ENCODE assay signal across 8 cellular contexts in the genomic region with DNA sequence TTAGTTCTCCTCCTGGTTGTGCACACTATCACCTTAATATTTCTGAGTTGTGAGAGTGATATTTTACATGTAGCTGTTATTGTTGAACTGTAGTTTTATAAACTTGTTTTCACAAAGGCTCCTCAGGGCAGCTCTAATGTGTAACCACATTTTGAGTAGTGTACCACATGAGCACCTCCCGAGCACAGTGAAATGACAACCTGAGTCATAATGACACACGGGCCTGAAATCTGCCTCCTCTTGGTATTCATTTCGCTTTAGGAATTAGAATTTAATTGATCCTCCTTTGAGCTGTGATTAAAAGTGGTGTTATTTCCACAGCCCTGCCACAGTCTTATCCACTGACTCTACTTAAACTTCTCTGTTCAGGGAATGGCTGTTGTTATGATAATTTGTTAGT. TPM values are rescaled to one million over a fixed set of nuclear protein-coding genes. Genes with fewer than 3 reads are reported as not detected.
DNase-seq lines count a peak whose midpoint lies in the region; ATAC-seq, FAIRE-seq and TF ChIP-seq lines count a peak whose summit lies in the region.

No MANE protein-coding gene starts in this region.

- H3K27ac Mint-ChIP-seq in CD4-positive, alpha-beta T cell, result peak overlapping the region; percentile 7
- H3K27ac Mint-ChIP-seq in central memory CD8-positive, alpha-beta T cell (ENCODE audit: low read depth), result peak overlapping the region; percentile 80

- no peak for FAIRE-seq in small intestine (lab: Jason Lieb, UNC)

- peaks cover 6 to 14% of the 10 kb centered on the region in 2 donors for H3K36me3 ChIP-seq in small intestine (ENCODE audit: control insufficient read depth in 2 of 2, insufficient read depth in 2 of 2, low read length in 2 of 2)

- H3K27me3 ChIP-seq in CD4-positive, alpha-beta T cell (ENCODE audit: control insufficient read depth, insufficient read depth, low read length), result no peaks in the 10 kb centered on the region
- no peaks in the 10 kb centered on the region for H3K27me3 ChIP-seq in small intestine (ENCODE audit: control insufficient read depth in 2 of 2, insufficient read depth in 2 of 2, low read length in 2 of 2)

- CTCF ChIA-PET in CD4-positive, alpha-beta T cell (lab: Charles Lee), result interaction anchor here (3.0 kb wide), 1 partner anchor 10 kb away, joined by 14 read pairs; no protein-coding TSS in a partner anchor

- H3K36me3 Mint-ChIP-seq in CD4-positive, alpha-beta T cell (ENCODE audit: low read depth), result peaks cover 90% of the 10 kb centered on the region
- peaks cover 46% of the 10 kb centered on the region for H3K36me3 Mint-ChIP-seq in central memory CD8-positive, alpha-beta T cell (ENCODE audit: insufficient read depth)

- H3K4me1 Mint-ChIP-seq in CD4-positive, alpha-beta T cell (ENCODE audit: low read depth), result peaks cover 89% of the 10 kb centered on the region
- peaks cover 61% of the 10 kb centered on the region for H3K4me1 Mint-ChIP-seq in central memory CD8-positive, alpha-beta T cell

- intact Hi-C loops in CD4-positive, alpha-beta T cell (cut with DNase I, micrococcal nuclease), result loop anchor here in 1 of 2 experiments (10.0 kb wide), 1 partner anchor 1242 kb away; a partner anchor contains a TSS

- POLR2A ChIA-PET in CD4-positive, alpha-beta T cell (lab: Charles Lee), result interaction anchor here (1.2 kb wide), 1 partner anchor 10 kb away, joined by 3 read pairs; no protein-coding TSS in a partner anchor

- no peak for DNase-seq in CD4-positive, alpha-beta T cell
- DNase-seq in central memory CD8-positive, alpha-beta T cell (ENCODE audit: low spot score in 2 of 2), result no peak
- DNase-seq in NCI-H345 (lab: John Stamatoyannopoulos, UW), result no peak
- DNase-seq in small intestine, result no peak
- DNase-seq in COR-L47 (lab: John Stamatoyannopoulos, UW), result no peak
- no peak for DNase-seq in activated CD4-positive, alpha-beta T cell treated with anti-CD3 and anti-CD28 coated beads for 1 hour

- no peak for TF ChIP-seq CTCF in CD4-positive, alpha-beta T cell (IDR thresholded peaks at IDR 0.05)

- H3K4me3 ChIP-seq in small intestine (ENCODE audit: low read depth in 1 of 2, low read length in 2 of 2), result no peak overlapping the region

- 77 to 81% (median 77%) methylated on average over 3 of the region's 3 CpGs for WGBS in small intestine, 3 donors

- H3K4me3 Mint-ChIP-seq in CD4-positive, alpha-beta T cell, result no peak overlapping the region
- no peak overlapping the region for H3K4me3 Mint-ChIP-seq in central memory CD8-positive, alpha-beta T cell

- peaks cover 2 to 4% of the 10 kb centered on the region in 2 donors for H3K4me1 ChIP-seq in small intestine (ENCODE audit: control insufficient read depth in 2 of 2, insufficient read depth in 1 of 2, low read depth in 1 of 2, low read length in 1 of 2)

- no peaks in the 10 kb centered on the region for H3K9me3 Mint-ChIP-seq in CD4-positive, alpha-beta T cell
- H3K9me3 Mint-ChIP-seq in central memory CD8-positive, alpha-beta T cell, result no peaks in the 10 kb centered on the region

- peak; percentile 45 for ATAC-seq in CD4-positive, alpha-beta T cell (ENCODE audit: poor library complexity)
- peak; percentile 54 for ATAC-seq in GM19455 (IDR thresholded peaks at IDR 0.05; ENCODE audit: unreplicated experiment)
- ATAC-seq in HG03469 (IDR thresholded peaks at IDR 0.05; ENCODE audit: unreplicated experiment), result peak; percentile 30
- ATAC-seq in central memory CD8-positive, alpha-beta T cell (replicated peaks; ENCODE audit: extremely low read depth, poor library complexity, severe bottlenecking), result no peak

- H3K27ac ChIP-seq in CD4-positive, alpha-beta T cell (ENCODE audit: low read depth, low read length), result no peak overlapping the region
- no peak overlapping the region for H3K27ac ChIP-seq in small intestine (ENCODE audit: low read depth in 1 of 2, low read length in 1 of 2)

- H3K27me3 Mint-ChIP-seq in CD4-positive, alpha-beta T cell, result no peaks in the 10 kb centered on the region
- no peaks in the 10 kb centered on the region for H3K27me3 Mint-ChIP-seq in central memory CD8-positive, alpha-beta T cell

- no peaks in the 10 kb centered on the region for H3K9me3 ChIP-seq in CD4-positive, alpha-beta T cell (ENCODE audit: control insufficient read depth, low read length)
- H3K9me3 ChIP-seq in small intestine (ENCODE audit: control insufficient read depth, low read depth), result no peaks in the 10 kb centered on the region

RNA-seq across cellular contexts. Expression of a gene that starts 7.9 kb away (rescaled TPM):
- total RNA-seq in CD4-positive, alpha-beta T cell, result 10 to 100 TPM; 74.6 to 77.5 TPM
- polyA plus RNA-seq in small intestine, result 10 to 100 TPM; 14.1 to 21.8 (median 16.3) TPM

RNA-seq across cellular contexts. Expression of a gene that starts 8.0 kb away (rescaled TPM):
- total RNA-seq in CD4-positive, alpha-beta T cell, result 1 to 10 TPM; 2.6 to 3.4 TPM
- 10 to 100 TPM; 11.7 to 28.9 (median 16.8) TPM for polyA plus RNA-seq in small intestine

RNA-seq across cellular contexts. Expression of a gene that starts 25.9 kb away (rescaled TPM):
- total RNA-seq in CD4-positive, alpha-beta T cell, result not detected
- polyA plus RNA-seq in small intestine, result under 1 TPM in 1 of 3 donors, not detected in 2; 0.16 TPM
